Comparison of ENCODE assay signal across 9 cellular contexts in genomic region chrX:2693526-2694002, GRCh38. TPM values are rescaled to one million over a fixed set of nuclear protein-coding genes. Genes with fewer than 3 reads are reported as not detected.
DNase-seq lines count a peak whose midpoint lies in the region; ATAC-seq lines count a peak whose summit lies in the region.
"Had no signal": no experiment of that assay in that cellular context is flagged by ENCODE, and none has a peak within 500 bp of the region (broad histone marks: within the 10 kb centered on the region; RNA-seq: fewer than 3 reads in every experiment).

No MANE protein-coding gene starts in this region.

- no peaks in the 10 kb centered on the region for H3K79me1 ChIP-seq in mesenchymal stem cell (replicated peaks; ENCODE audit: low read length, poor library complexity, severe bottlenecking)

- no peak for ATAC-seq in activated CD8-positive, alpha-beta memory T cell treated with anti-CD3 and anti-CD28 coated beads, Interleukin-2, amount 10 ng/mL, durations not matched to agents 7 days and 5 days
- no peak for ATAC-seq in activated naive CD4-positive, alpha-beta T cell treated with anti-CD3 and anti-CD28 coated beads, Interleukin-2, amount 50 U/mL, for 72 hours
- ATAC-seq in GM21367 (IDR thresholded peaks at IDR 0.05; ENCODE audit: unreplicated experiment) (no peak), GM21529 (IDR thresholded peaks at IDR 0.05; ENCODE audit: unreplicated experiment) (no peak)

- WGBS in mesenchymal stem cell: 77% methylated on average over 8 of the region's 8 CpGs
- 5% methylated on average over 8 of the region's 8 CpGs for WGBS in thymus

- CTCF ChIA-PET in activated CD8-positive, alpha-beta memory T cell treated with anti-CD3 and anti-CD28 coated beads, Interleukin-2, amount 10 ng/mL, durations not matched to agents 7 days and 5 days (lab: Charles Lee): no interaction called here

- no peak overlapping the region for H3K14ac ChIP-seq in mesenchymal stem cell (ENCODE audit: low read length in 2 of 2)

- H3K27me3 Mint-ChIP-seq in activated CD8-positive, alpha-beta memory T cell treated with anti-CD3 and anti-CD28 coated beads, Interleukin-2, amount 10 ng/mL, durations not matched to agents 7 days and 5 days: no peaks in the 10 kb centered on the region

- DNase-seq in activated CD8-positive, alpha-beta memory T cell treated with anti-CD3 and anti-CD28 coated beads, Interleukin-2, amount 10 ng/mL, durations not matched to agents 7 days and 5 days: peak; percentile 49
- DNase-seq in activated CD8-positive, alpha-beta memory T cell treated with anti-CD3 and anti-CD28 coated beads, Interleukin-2, amount 50 U/mL, for 4 hours: no peak
- DNase-seq in activated naive CD4-positive, alpha-beta T cell treated with anti-CD3 and anti-CD28 coated beads, Interleukin-2, amount 50 U/mL, for 72 hours (ENCODE audit: low spot score in 2 of 2): no peak
- DNase-seq in mesenchymal stem cell (peak; percentile 33), AG08396 (ENCODE audit: low spot score) (no peak)
- DNase-seq: C1 segment of cervical spinal cord had no signal

- H3K4me1 ChIP-seq in mesenchymal stem cell (ENCODE audit: control insufficient read depth, insufficient read depth, low read depth, low read length) (peaks cover 28% of the 10 kb centered on the region), thymus (ENCODE audit: control insufficient read depth, insufficient read depth, low read length) (peaks cover 12% of the 10 kb centered on the region)

- H3K27ac Mint-ChIP-seq in activated CD8-positive, alpha-beta memory T cell treated with anti-CD3 and anti-CD28 coated beads, Interleukin-2, amount 10 ng/mL, durations not matched to agents 7 days and 5 days: peak overlapping the region; percentile 96
- peak overlapping the region; percentile 86 to 97 for H3K27ac Mint-ChIP-seq in activated naive CD4-positive, alpha-beta T cell treated with anti-CD3 and anti-CD28 coated beads, Interleukin-2, amount 50 U/mL, for 72 hours

- H2BK5ac ChIP-seq in mesenchymal stem cell (ENCODE audit: low read depth, low read length, poor library complexity, severe bottlenecking): no peak overlapping the region

- H3K4ac ChIP-seq in mesenchymal stem cell (ENCODE audit: low read depth in 1 of 2, low read length in 2 of 2): no peak overlapping the region

- H3K9me3 ChIP-seq in mesenchymal stem cell (ENCODE audit: control insufficient read depth, low read length) (no peaks in the 10 kb centered on the region), thymus (ENCODE audit: control insufficient read depth) (no peaks in the 10 kb centered on the region)

- H4K91ac ChIP-seq in mesenchymal stem cell (ENCODE audit: low read length): peak overlapping the region; percentile 43

- H2BK120ac ChIP-seq in mesenchymal stem cell (ENCODE audit: low read depth, low read length): peak overlapping the region; percentile 69

- H3K36me3 ChIP-seq in mesenchymal stem cell (ENCODE audit: control insufficient read depth in 1 of 2, insufficient read depth in 2 of 2, low read depth in 1 of 2, low read length in 2 of 2) (peaks cover 7 to 23% of the 10 kb centered on the region in 2 experiments), thymus (ENCODE audit: control insufficient read depth, insufficient read depth) (peaks cover 13% of the 10 kb centered on the region)

- peak overlapping the region in 1 of 2 experiments; percentile 96 for H3K4me3 ChIP-seq in mesenchymal stem cell (ENCODE audit: insufficient read depth in 1 of 2, low read depth in 1 of 2, low read length in 2 of 2)
- peak overlapping the region; percentile 99 for H3K4me3 ChIP-seq in thymus (ENCODE audit: low read length)

- H4K8ac ChIP-seq in mesenchymal stem cell (ENCODE audit: low read length): peak overlapping the region; percentile 68

- peak overlapping the region; percentile 60 for H2BK15ac ChIP-seq in mesenchymal stem cell (ENCODE audit: low read depth, poor library complexity, severe bottlenecking)

- H3K4me1 Mint-ChIP-seq in activated CD8-positive, alpha-beta memory T cell treated with anti-CD3 and anti-CD28 coated beads, Interleukin-2, amount 10 ng/mL, durations not matched to agents 7 days and 5 days: peaks cover 52% of the 10 kb centered on the region

- no peak overlapping the region for H3K23ac ChIP-seq in mesenchymal stem cell (ENCODE audit: low read length in 2 of 2)

- H3K27ac ChIP-seq in mesenchymal stem cell (ENCODE audit: low read length, poor library complexity, severe bottlenecking) (no peak overlapping the region), thymus (ENCODE audit: low read depth) (peak overlapping the region; percentile 90)

- peaks cover 32% of the 10 kb centered on the region for H3K36me3 Mint-ChIP-seq in activated CD8-positive, alpha-beta memory T cell treated with anti-CD3 and anti-CD28 coated beads, Interleukin-2, amount 10 ng/mL, durations not matched to agents 7 days and 5 days
- peaks cover 24 to 61% of the 10 kb centered on the region in 2 donors for H3K36me3 Mint-ChIP-seq in activated naive CD4-positive, alpha-beta T cell treated with anti-CD3 and anti-CD28 coated beads, Interleukin-2, amount 50 U/mL, for 72 hours

- H2AFZ ChIP-seq in mesenchymal stem cell (ENCODE audit: low read depth, low read length): no peak overlapping the region

- no peaks in the 10 kb centered on the region for H3K9me3 Mint-ChIP-seq in activated CD8-positive, alpha-beta memory T cell treated with anti-CD3 and anti-CD28 coated beads, Interleukin-2, amount 10 ng/mL, durations not matched to agents 7 days and 5 days (ENCODE audit: low read depth)
- peaks cover 0 to 5% of the 10 kb centered on the region in 2 donors for H3K9me3 Mint-ChIP-seq in activated naive CD4-positive, alpha-beta T cell treated with anti-CD3 and anti-CD28 coated beads, Interleukin-2, amount 50 U/mL, for 72 hours

- H3K18ac ChIP-seq in mesenchymal stem cell (ENCODE audit: low read depth in 1 of 2, low read length in 2 of 2): peak overlapping the region; percentile 38 to 49

- H3K27me3 ChIP-seq in mesenchymal stem cell (ENCODE audit: control insufficient read depth in 1 of 2, insufficient read depth in 1 of 2, low read length in 2 of 2) (no peaks in the 10 kb centered on the region), thymus (ENCODE audit: control insufficient read depth, insufficient read depth) (no peaks in the 10 kb centered on the region)

- no peak overlapping the region for H3K4me2 ChIP-seq in mesenchymal stem cell (ENCODE audit: low read length, poor library complexity, severe bottlenecking)

- peak overlapping the region; percentile 95 for H3K4me3 Mint-ChIP-seq in activated CD8-positive, alpha-beta memory T cell treated with anti-CD3 and anti-CD28 coated beads, Interleukin-2, amount 10 ng/mL, durations not matched to agents 7 days and 5 days

- H3K9ac ChIP-seq in mesenchymal stem cell (ENCODE audit: low read length): peak overlapping the region; percentile 97

- peak overlapping the region; percentile 48 to 55 for H2BK12ac ChIP-seq in mesenchymal stem cell (ENCODE audit: low read length in 2 of 2)

- H2AK5ac ChIP-seq in mesenchymal stem cell (ENCODE audit: low read length, severe bottlenecking): no peak overlapping the region

RNA-seq across cellular contexts. Expression of gene CD99, which starts 2.5 kb away (rescaled TPM):
- 100 to 1,000 TPM; 259 to 286 TPM for total RNA-seq in activated CD8-positive, alpha-beta memory T cell treated with anti-CD3 and anti-CD28 coated beads, Interleukin-2, amount 10 ng/mL, durations not matched to agents 7 days and 5 days
- total RNA-seq in activated naive CD4-positive, alpha-beta T cell treated with anti-CD3 and anti-CD28 coated beads, Interleukin-2, amount 50 U/mL, for 72 hours: 100 to 1,000 TPM in 1 of 2 donors, 10 to 100 TPM in 1; 64.1 to 158 TPM
- 955 TPM for polyA plus RNA-seq in mesenchymal stem cell (2013, experiment 1 of 2)
- polyA plus RNA-seq in mesenchymal stem cell (2013, experiment 2 of 2): 984 TPM
- 547 TPM for polyA plus RNA-seq in thymus

RNA-seq across cellular contexts. Expression of gene XG, which starts 58.3 kb away (rescaled TPM):
- total RNA-seq in activated CD8-positive, alpha-beta memory T cell treated with anti-CD3 and anti-CD28 coated beads, Interleukin-2, amount 10 ng/mL, durations not matched to agents 7 days and 5 days: not detected
- total RNA-seq in activated naive CD4-positive, alpha-beta T cell treated with anti-CD3 and anti-CD28 coated beads, Interleukin-2, amount 50 U/mL, for 72 hours: under 1 TPM in 1 of 2 donors, not detected in 1; 0.51 TPM
- polyA plus RNA-seq in mesenchymal stem cell (2013, experiment 1 of 2): 0.01 TPM
- polyA plus RNA-seq in mesenchymal stem cell (2013, experiment 2 of 2): not detected
- 1.3 TPM for polyA plus RNA-seq in thymus

Comparison
In these comparisons a context has a peak if more than half of its experiments do, and no peak if none do; other contexts are left out.
1. DNase-seq: peak in activated CD8-positive, alpha-beta memory T cell treated with anti-CD3 and anti-CD28 coated beads, Interleukin-2, amount 10 ng/mL, durations not matched to agents 7 days and 5 days (single experiment) and mesenchymal stem cell (single experiment); none in activated CD8-positive, alpha-beta memory T cell treated with anti-CD3 and anti-CD28 coated beads, Interleukin-2, amount 50 U/mL, for 4 hours (single experiment), activated naive CD4-positive, alpha-beta T cell treated with anti-CD3 and anti-CD28 coated beads, Interleukin-2, amount 50 U/mL, for 72 hours (0 of 2) and AG08396 (single experiment).